ENCODE assay signal across 15 cellular contexts in the genomic region with DNA sequence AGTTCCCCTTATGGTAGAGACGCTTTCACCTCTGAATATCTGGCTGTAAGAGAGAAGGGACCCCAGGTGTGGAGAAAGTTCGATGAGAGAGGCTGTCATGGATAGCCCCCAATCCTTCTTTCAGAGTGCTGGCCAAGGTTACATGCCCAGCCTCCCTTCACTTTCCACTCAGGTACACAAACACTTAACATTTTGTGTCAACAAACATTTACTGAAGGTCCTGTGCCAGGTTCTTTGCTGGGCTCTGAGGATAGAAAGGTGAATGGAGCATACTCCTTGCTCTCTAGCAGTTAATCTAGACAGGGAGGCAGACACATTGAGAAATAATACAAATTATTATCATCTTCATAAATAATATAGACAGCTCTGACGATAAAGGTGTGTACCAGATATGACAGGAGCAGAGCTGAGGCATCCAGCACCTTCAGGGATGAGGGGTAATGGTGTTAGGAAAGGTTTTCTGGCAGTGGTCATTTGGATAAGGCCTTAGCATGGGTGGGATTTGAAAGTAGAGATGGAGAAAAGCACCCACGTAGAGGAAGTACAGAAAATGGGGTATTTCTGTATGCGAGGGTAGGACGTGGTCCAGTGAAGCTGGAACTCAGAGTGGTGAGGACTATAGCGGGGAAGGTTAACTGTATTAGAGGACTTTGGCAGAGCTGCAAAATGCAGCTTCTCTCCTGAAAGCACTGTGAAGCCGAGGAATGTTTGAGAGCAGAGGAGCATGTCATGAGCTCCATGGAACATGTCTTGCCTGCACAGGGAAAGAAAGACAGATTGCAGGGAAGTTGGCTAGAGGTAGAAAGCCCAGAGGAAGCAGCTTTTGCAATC. TPM values are rescaled to one million over a fixed set of nuclear protein-coding genes. Genes with fewer than 3 reads are reported as not detected.
A peak's percentile ranks its signal among the peaks of the same experiment; 100 is the strongest.
DNase-seq lines count a peak whose midpoint lies in the region; ATAC-seq and FAIRE-seq lines count a peak whose summit lies in the region.
"Had no signal": no experiment of that assay in that cellular context is flagged by ENCODE, and none has a peak within 500 bp of the region (broad histone marks: within the 10 kb centered on the region; RNA-seq: fewer than 3 reads in every experiment).

No MANE protein-coding gene starts in this region.

- H3K4me1 Mint-ChIP-seq in T-helper 2 cell treated with Interferon-gamma antibody and Interleukin-4, amounts not matched to agents 5 μg/mL and 100 μg/mL, for 36 hours (ENCODE audit: low read depth): peaks cover 12% of the 10 kb centered on the region

- 0 out of 2 replicates have a peak overlapping the region, but pooled peaks have one; percentile 8 for H3K27ac ChIP-seq in Karpas-422 (ENCODE audit: low read length)
- H3K27ac ChIP-seq: GM23248 had no signal

- H4K20me1 ChIP-seq in Karpas-422 (ENCODE audit: insufficient read depth, low read depth, low read length): peaks cover 13% of the 10 kb centered on the region

- ATAC-seq in GM19372 (IDR thresholded peaks at IDR 0.05; ENCODE audit: low read depth, unreplicated experiment) (peak; percentile 31), HG02763 (IDR thresholded peaks at IDR 0.05; ENCODE audit: unreplicated experiment) (peak; percentile 11), HG03135 (IDR thresholded peaks at IDR 0.05; ENCODE audit: unreplicated experiment) (no peak)
- ATAC-seq: left cardiac atrium had no signal

- peaks cover 28% of the 10 kb centered on the region for H3K4me1 ChIP-seq in Karpas-422 (ENCODE audit: low read length)

- H3K27me3 Mint-ChIP-seq in T-helper 2 cell treated with Interferon-gamma antibody and Interleukin-4, amounts not matched to agents 5 μg/mL and 100 μg/mL, for 36 hours (ENCODE audit: low read depth): peaks cover 14% of the 10 kb centered on the region

- no peaks in the 10 kb centered on the region for H3K36me3 ChIP-seq in Karpas-422 (ENCODE audit: insufficient read depth, low read length)
- H3K36me3 ChIP-seq: stomach had no signal

- peak overlapping the region; percentile 62 for H3K4me2 ChIP-seq in Karpas-422 (ENCODE audit: low read depth, low read length, poor library complexity, severe bottlenecking)

- no peak overlapping the region for H3K27ac Mint-ChIP-seq in T-helper 2 cell treated with Interferon-gamma antibody and Interleukin-4, amounts not matched to agents 5 μg/mL and 100 μg/mL, for 36 hours

- H3K9me2 ChIP-seq in Karpas-422 (replicated peaks; ENCODE audit: insufficient read depth, low read length): no peaks in the 10 kb centered on the region

- H2AFZ ChIP-seq in Karpas-422 (ENCODE audit: low read length): no peak overlapping the region
- H2AFZ ChIP-seq: GM23248 had no signal

- H3K9me3 Mint-ChIP-seq in T-helper 2 cell treated with Interferon-gamma antibody and Interleukin-4, amounts not matched to agents 5 μg/mL and 100 μg/mL, for 36 hours: no peaks in the 10 kb centered on the region

- no peaks in the 10 kb centered on the region for H3K27me3 ChIP-seq in Karpas-422 (ENCODE audit: low read length)
- H3K27me3 ChIP-seq: stomach had no signal

- H3K36me3 Mint-ChIP-seq in T-helper 2 cell treated with Interferon-gamma antibody and Interleukin-4, amounts not matched to agents 5 μg/mL and 100 μg/mL, for 36 hours (ENCODE audit: low read depth): no peaks in the 10 kb centered on the region

- DNase-seq in DMS53 treated with DMSO at 0.1 percent for 48 hours (lab: John Stamatoyannopoulos, UW; ENCODE audit: unreplicated experiment) (peak; percentile 33), Karpas-422 (no peak), GM19239 (ENCODE audit: insufficient read length, low spot score) (no peak), cerebellum (ENCODE audit: low spot score) (no peak)
- DNase-seq in T-helper 2 cell treated with Interferon-gamma antibody and Interleukin-4, amounts not matched to agents 5 μg/mL and 100 μg/mL, for 36 hours (ENCODE audit: low spot score): no peak
- DNase-seq: GM23248, left cardiac atrium, NCI-H1930, nucleus accumbens, stomach, T-helper 1 cell had no signal

- FAIRE-seq in GM19239 (lab: Jason Lieb, UNC): no peak
- FAIRE-seq: frontal cortex had no signal

- no peak overlapping the region for H3K4me3 Mint-ChIP-seq in T-helper 2 cell treated with Interferon-gamma antibody and Interleukin-4, amounts not matched to agents 5 μg/mL and 100 μg/mL, for 36 hours

- peak overlapping the region; percentile 34; the same call in 1 of the 2 replicates for H3K4me3 ChIP-seq in Karpas-422 (ENCODE audit: low read length)
- H3K4me3 ChIP-seq: GM23248, stomach had no signal

- no peaks in the 10 kb centered on the region for H3K9me3 ChIP-seq in Karpas-422 (ENCODE audit: low read length)
- H3K9me3 ChIP-seq: stomach had no signal

- H3K79me2 ChIP-seq in Karpas-422 (ENCODE audit: low read length): no peaks in the 10 kb centered on the region

- H3K9ac ChIP-seq in Karpas-422 (ENCODE audit: low read length): peak overlapping the region; percentile 34; the same call in 1 of the 2 replicates
- H3K9ac ChIP-seq: GM23248 had no signal

RNA-seq across cellular contexts. Expression of a gene that starts 19.6 kb away (rescaled TPM):
- total RNA-seq in Karpas-422 (2014; rRNA removed; shearing (Covaris generic); ENCODE audit: low replicate concordance): 25.1 and 36.5 TPM in 2 replicates
- 7.0 TPM for total RNA-seq in cerebellum

RNA-seq across cellular contexts. Expression of a gene that starts 48.1 kb away (rescaled TPM):
- total RNA-seq in Karpas-422 (2014; rRNA removed; shearing (Covaris generic); ENCODE audit: low replicate concordance): not detected in 2 replicates
- 2.9 TPM for total RNA-seq in cerebellum
